In the genomic region with DNA sequence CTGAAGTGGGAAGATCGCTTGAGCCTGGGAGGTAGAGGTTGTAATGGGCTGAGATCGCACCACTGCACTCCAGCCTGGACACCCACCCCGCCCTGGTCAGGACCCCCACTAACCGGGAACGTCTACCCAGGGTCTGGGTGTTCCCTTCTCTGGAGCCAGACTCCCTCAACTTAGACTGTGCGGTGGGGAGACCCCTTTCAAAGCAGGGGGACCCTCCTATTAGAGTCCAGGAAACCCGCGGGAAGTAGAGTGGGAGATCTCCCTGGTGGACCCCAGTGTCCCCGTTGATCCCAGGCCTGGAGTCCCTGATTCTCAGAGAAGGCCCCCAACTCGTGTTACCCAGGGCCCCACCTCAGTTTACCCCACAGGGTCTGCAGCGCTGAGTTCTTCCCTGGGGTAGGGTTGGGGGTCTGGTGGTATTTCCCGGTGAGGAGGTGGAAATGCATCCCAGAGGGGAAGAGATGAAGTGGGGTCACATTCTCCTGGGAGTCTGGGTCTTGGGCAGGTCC, we compare ENCODE assay signal across 8 cellular contexts. TPM values are rescaled to one million over a fixed set of nuclear protein-coding genes. Genes with fewer than 3 reads are reported as not detected.
DNase-seq lines count a peak whose midpoint lies in the region; ATAC-seq and TF ChIP-seq lines count a peak whose summit lies in the region.

No MANE protein-coding gene starts in this region.

- no peaks in the 10 kb centered on the region for H3K27me3 ChIP-seq in aorta (ENCODE audit: control insufficient read depth in 1 of 2, insufficient read depth in 2 of 2, low read length in 1 of 2)

- H3K36me3 ChIP-seq in mucosa of descending colon (ENCODE audit: low read depth) (no peaks in the 10 kb centered on the region), aorta (ENCODE audit: control insufficient read depth in 1 of 2, insufficient read depth in 2 of 2, low read length in 1 of 2) (no peaks in the 10 kb centered on the region)

- POLR2A ChIA-PET in MCF 10A (lab: Yijun Ruan, JAX): interaction anchor here (0.7 to 2.4 kb wide), 4 partner anchors 15 to 108 kb away, joined by 3 to 17 read pairs (median 4); a partner anchor contains a TSS

- H3K36me3 Mint-ChIP-seq in stimulated activated naive CD8-positive, alpha-beta T cell treated with anti-CD3 and anti-CD28 coated beads, Interleukin-15, Interleukin-2, amounts not matched to agents 100 ng/mL and 50 ng/mL, for 24 hours (ENCODE audit: low read depth): peaks cover 3% of the 10 kb centered on the region
- H3K36me3 Mint-ChIP-seq in MCF 10A (ENCODE audit: insufficient read depth, unreplicated experiment): peaks cover 23% of the 10 kb centered on the region

- H3K27ac ChIP-seq in aorta (ENCODE audit: low read depth in 1 of 2, low read length in 2 of 2): peak overlapping the region; percentile 17 to 68

- peak overlapping the region; percentile 92 for H3K4me3 Mint-ChIP-seq in stimulated activated naive CD8-positive, alpha-beta T cell treated with anti-CD3 and anti-CD28 coated beads, Interleukin-15, Interleukin-2, amounts not matched to agents 100 ng/mL and 50 ng/mL, for 24 hours
- H3K4me3 Mint-ChIP-seq in MCF 10A (ENCODE audit: unreplicated experiment): peak overlapping the region; percentile 77

- 53 to 54% methylated on average over 12 of the region's 12 CpGs for WGBS in aorta, 2 donors

- no TSS peak for BruUV-seq in MCF 10A (replicated peaks; lab: Mats Ljungman, UMichigan)

- H3K4me1 ChIP-seq in mucosa of descending colon (ENCODE audit: low read depth): peaks cover 18% of the 10 kb centered on the region
- H3K4me1 ChIP-seq in aorta (ENCODE audit: control insufficient read depth in 1 of 2, insufficient read depth in 2 of 2, low read length in 2 of 2): no peaks in the 10 kb centered on the region

- ATAC-seq in stimulated activated naive CD8-positive, alpha-beta T cell treated with anti-CD3 and anti-CD28 coated beads, Interleukin-15, Interleukin-2, amounts not matched to agents 100 U/mL and 50 U/mL, for 24 hours: no peak
- no peak for ATAC-seq in mucosa of descending colon
- ATAC-seq in aorta (ENCODE audit: low FRiP score): no peak
- no peak for ATAC-seq in GM21515 (IDR thresholded peaks at IDR 0.05; ENCODE audit: unreplicated experiment)

- CTCF ChIA-PET in MCF 10A (lab: Yijun Ruan, JAX): interaction anchor here (10.1 kb wide), 1 partner anchor 63 kb away, joined by 224 read pairs; no protein-coding TSS in a partner anchor

- H3K27me3 Mint-ChIP-seq in stimulated activated naive CD8-positive, alpha-beta T cell treated with anti-CD3 and anti-CD28 coated beads, Interleukin-15, Interleukin-2, amounts not matched to agents 100 ng/mL and 50 ng/mL, for 24 hours: no peaks in the 10 kb centered on the region
- H3K27me3 Mint-ChIP-seq in MCF 10A (ENCODE audit: insufficient read depth, unreplicated experiment): no peaks in the 10 kb centered on the region

- peaks cover 32% of the 10 kb centered on the region for H3K4me1 Mint-ChIP-seq in stimulated activated naive CD8-positive, alpha-beta T cell treated with anti-CD3 and anti-CD28 coated beads, Interleukin-15, Interleukin-2, amounts not matched to agents 100 ng/mL and 50 ng/mL, for 24 hours (ENCODE audit: low read depth)
- H3K4me1 Mint-ChIP-seq in MCF 10A (ENCODE audit: insufficient read depth, unreplicated experiment): peaks cover 10% of the 10 kb centered on the region

- no peaks in the 10 kb centered on the region for H3K9me3 Mint-ChIP-seq in stimulated activated naive CD8-positive, alpha-beta T cell treated with anti-CD3 and anti-CD28 coated beads, Interleukin-15, Interleukin-2, amounts not matched to agents 100 ng/mL and 50 ng/mL, for 24 hours
- H3K9me3 Mint-ChIP-seq in MCF 10A (ENCODE audit: unreplicated experiment): no peaks in the 10 kb centered on the region

- H3K4me3 ChIP-seq in mucosa of descending colon (peak overlapping the region; percentile 48), aorta (ENCODE audit: low read length in 2 of 2) (peak overlapping the region; percentile 39 to 88)

- no peak for DNase-seq in stimulated activated naive CD8-positive, alpha-beta T cell treated with anti-CD3 and anti-CD28 coated beads, Interleukin-15, Interleukin-2, amounts not matched to agents 100 U/mL and 50 U/mL, for 24 hours
- no peak for DNase-seq in MCF 10A (ENCODE audit: unreplicated experiment)
- DNase-seq in mucosa of descending colon: peak in 1 of 3 donors; percentile 51
- DNase-seq in aorta: peak in 1 of 2 donors; percentile 46
- no peak for DNase-seq in DMS 273 (lab: John Stamatoyannopoulos, UW; ENCODE audit: unreplicated experiment)
- DNase-seq in NCI-H1436 (lab: John Stamatoyannopoulos, UW): no peak

- TF ChIP-seq CTCF in MCF 10A (IDR thresholded peaks at IDR 0.05; ENCODE audit: unreplicated experiment) (no peak), mucosa of descending colon (IDR thresholded peaks at IDR 0.05) (no peak)

- peak overlapping the region; percentile 88 for H3K27ac Mint-ChIP-seq in stimulated activated naive CD8-positive, alpha-beta T cell treated with anti-CD3 and anti-CD28 coated beads, Interleukin-15, Interleukin-2, amounts not matched to agents 100 ng/mL and 50 ng/mL, for 24 hours
- peak overlapping the region; percentile 94 for H3K27ac Mint-ChIP-seq in MCF 10A (ENCODE audit: low read depth, unreplicated experiment)

- intact Hi-C loops in MCF 10A (cut with micrococcal nuclease): loop anchor here (10.0 kb wide), 1 partner anchor 153 kb away; a partner anchor contains a TSS
- intact Hi-C loops in mucosa of descending colon (cut with DNase I, micrococcal nuclease): no loop called here
- intact Hi-C loops in aorta (cut with DNase I): loop anchor here (10.0 kb wide), 1 partner anchor 153 kb away; a partner anchor contains a TSS

- H3K9me3 ChIP-seq in mucosa of descending colon: no peaks in the 10 kb centered on the region
- no peaks in the 10 kb centered on the region for H3K9me3 ChIP-seq in aorta (ENCODE audit: control insufficient read depth, low read length)

RNA-seq across cellular contexts. Expression of a gene that starts 6.1 kb away (rescaled TPM):
- total RNA-seq in MCF 10A (2022) (14.1 and 18.8 TPM in 2 replicates), mucosa of descending colon (10 to 100 TPM; 26.4 to 31.1 (median 30.8) TPM), aorta (10 to 100 TPM; 40.6 to 60.5 TPM)
- polyA plus RNA-seq in aorta: 100 to 1,000 TPM in 1 of 2 donors, 10 to 100 TPM in 1; 82.5 to 104 TPM

RNA-seq across cellular contexts. Expression of a gene that starts 35.0 kb away (rescaled TPM):
- total RNA-seq in MCF 10A (2022) (not detected in 2 replicates), mucosa of descending colon (under 1 TPM in 1 of 3 donors, not detected in 2; 0.79 TPM), aorta (under 1 TPM in 1 of 2 donors, not detected in 1; 0.13 TPM)
- under 1 TPM in 1 of 2 donors, not detected in 1; 0.13 TPM for polyA plus RNA-seq in aorta

Comparison
In these comparisons a context has a peak if more than half of its experiments do, and no peak if none do; other contexts are left out.
1. intact Hi-C loops: an anchor here in MCF 10A (10.0 kb wide) and aorta (10.0 kb wide); none called in mucosa of descending colon.